1 cellular context compared by ENCODE assay signal in genomic region chr19:15438124-15438496, GRCh38.
TF ChIP-seq lines count a peak whose summit lies in the region.

No MANE protein-coding gene starts in this region.

TF ChIP-seq in HepG2, 621 proteins besides CTCF, POLR2A, EP300 and RAD21 (continues in another document):
- TF ChIP-seq, protein P1, sequence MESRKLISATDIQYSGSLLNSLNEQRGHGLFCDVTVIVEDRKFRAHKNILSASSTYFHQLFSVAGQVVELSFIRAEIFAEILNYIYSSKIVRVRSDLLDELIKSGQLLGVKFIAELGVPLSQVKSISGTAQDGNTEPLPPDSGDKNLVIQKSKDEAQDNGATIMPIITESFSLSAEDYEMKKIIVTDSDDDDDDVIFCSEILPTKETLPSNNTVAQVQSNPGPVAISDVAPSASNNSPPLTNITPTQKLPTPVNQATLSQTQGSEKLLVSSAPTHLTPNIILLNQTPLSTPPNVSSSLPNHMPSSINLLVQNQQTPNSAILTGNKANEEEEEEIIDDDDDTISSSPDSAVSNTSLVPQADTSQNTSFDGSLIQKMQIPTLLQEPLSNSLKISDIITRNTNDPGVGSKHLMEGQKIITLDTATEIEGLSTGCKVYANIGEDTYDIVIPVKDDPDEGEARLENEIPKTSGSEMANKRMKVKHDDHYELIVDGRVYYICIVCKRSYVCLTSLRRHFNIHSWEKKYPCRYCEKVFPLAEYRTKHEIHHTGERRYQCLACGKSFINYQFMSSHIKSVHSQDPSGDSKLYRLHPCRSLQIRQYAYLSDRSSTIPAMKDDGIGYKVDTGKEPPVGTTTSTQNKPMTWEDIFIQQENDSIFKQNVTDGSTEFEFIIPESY (CRISPR knock-in tag; IDR thresholded peaks at IDR 0.05), result no peak
- no peak for TF ChIP-seq ZNF724P (CRISPR knock-in tag; IDR thresholded peaks at IDR 0.05; ENCODE audit: borderline replicate concordance)
- no peak for TF ChIP-seq SOX6 (IDR thresholded peaks at IDR 0.05)
- TF ChIP-seq SOX6 (CRISPR knock-in tag; IDR thresholded peaks at IDR 0.05), result peak; percentile 47; the same call in 1 of the 2 replicates
- no peak for TF ChIP-seq NFKBIZ (CRISPR knock-in tag; IDR thresholded peaks at IDR 0.05)
- TF ChIP-seq HOXA3 (CRISPR knock-in tag; IDR thresholded peaks at IDR 0.05), result 0 out of 2 replicates have a peak, but pooled peaks have one; percentile 12
- TF ChIP-seq, protein P2, sequence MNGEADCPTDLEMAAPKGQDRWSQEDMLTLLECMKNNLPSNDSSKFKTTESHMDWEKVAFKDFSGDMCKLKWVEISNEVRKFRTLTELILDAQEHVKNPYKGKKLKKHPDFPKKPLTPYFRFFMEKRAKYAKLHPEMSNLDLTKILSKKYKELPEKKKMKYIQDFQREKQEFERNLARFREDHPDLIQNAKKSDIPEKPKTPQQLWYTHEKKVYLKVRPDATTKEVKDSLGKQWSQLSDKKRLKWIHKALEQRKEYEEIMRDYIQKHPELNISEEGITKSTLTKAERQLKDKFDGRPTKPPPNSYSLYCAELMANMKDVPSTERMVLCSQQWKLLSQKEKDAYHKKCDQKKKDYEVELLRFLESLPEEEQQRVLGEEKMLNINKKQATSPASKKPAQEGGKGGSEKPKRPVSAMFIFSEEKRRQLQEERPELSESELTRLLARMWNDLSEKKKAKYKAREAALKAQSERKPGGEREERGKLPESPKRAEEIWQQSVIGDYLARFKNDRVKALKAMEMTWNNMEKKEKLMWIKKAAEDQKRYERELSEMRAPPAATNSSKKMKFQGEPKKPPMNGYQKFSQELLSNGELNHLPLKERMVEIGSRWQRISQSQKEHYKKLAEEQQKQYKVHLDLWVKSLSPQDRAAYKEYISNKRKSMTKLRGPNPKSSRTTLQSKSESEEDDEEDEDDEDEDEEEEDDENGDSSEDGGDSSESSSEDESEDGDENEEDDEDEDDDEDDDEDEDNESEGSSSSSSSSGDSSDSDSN (CRISPR knock-in tag; IDR thresholded peaks at IDR 0.05), result no peak
- TF ChIP-seq, protein P3, sequence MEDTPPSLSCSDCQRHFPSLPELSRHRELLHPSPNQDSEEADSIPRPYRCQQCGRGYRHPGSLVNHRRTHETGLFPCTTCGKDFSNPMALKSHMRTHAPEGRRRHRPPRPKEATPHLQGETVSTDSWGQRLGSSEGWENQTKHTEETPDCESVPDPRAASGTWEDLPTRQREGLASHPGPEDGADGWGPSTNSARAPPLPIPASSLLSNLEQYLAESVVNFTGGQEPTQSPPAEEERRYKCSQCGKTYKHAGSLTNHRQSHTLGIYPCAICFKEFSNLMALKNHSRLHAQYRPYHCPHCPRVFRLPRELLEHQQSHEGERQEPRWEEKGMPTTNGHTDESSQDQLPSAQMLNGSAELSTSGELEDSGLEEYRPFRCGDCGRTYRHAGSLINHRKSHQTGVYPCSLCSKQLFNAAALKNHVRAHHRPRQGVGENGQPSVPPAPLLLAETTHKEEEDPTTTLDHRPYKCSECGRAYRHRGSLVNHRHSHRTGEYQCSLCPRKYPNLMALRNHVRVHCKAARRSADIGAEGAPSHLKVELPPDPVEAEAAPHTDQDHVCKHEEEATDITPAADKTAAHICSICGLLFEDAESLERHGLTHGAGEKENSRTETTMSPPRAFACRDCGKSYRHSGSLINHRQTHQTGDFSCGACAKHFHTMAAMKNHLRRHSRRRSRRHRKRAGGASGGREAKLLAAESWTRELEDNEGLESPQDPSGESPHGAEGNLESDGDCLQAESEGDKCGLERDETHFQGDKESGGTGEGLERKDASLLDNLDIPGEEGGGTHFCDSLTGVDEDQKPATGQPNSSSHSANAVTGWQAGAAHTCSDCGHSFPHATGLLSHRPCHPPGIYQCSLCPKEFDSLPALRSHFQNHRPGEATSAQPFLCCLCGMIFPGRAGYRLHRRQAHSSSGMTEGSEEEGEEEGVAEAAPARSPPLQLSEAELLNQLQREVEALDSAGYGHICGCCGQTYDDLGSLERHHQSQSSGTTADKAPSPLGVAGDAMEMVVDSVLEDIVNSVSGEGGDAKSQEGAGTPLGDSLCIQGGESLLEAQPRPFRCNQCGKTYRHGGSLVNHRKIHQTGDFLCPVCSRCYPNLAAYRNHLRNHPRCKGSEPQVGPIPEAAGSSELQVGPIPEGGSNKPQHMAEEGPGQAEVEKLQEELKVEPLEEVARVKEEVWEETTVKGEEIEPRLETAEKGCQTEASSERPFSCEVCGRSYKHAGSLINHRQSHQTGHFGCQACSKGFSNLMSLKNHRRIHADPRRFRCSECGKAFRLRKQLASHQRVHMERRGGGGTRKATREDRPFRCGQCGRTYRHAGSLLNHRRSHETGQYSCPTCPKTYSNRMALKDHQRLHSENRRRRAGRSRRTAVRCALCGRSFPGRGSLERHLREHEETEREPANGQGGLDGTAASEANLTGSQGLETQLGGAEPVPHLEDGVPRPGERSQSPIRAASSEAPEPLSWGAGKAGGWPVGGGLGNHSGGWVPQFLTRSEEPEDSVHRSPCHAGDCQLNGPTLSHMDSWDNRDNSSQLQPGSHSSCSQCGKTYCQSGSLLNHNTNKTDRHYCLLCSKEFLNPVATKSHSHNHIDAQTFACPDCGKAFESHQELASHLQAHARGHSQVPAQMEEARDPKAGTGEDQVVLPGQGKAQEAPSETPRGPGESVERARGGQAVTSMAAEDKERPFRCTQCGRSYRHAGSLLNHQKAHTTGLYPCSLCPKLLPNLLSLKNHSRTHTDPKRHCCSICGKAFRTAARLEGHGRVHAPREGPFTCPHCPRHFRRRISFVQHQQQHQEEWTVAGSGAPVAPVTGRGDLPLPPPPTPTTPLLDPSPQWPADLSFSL (CRISPR knock-in tag; IDR thresholded peaks at IDR 0.05), result 0 out of 2 replicates have a peak, but pooled peaks have one; percentile 17
- no peak for TF ChIP-seq XBP1 (CRISPR knock-in tag; IDR thresholded peaks at IDR 0.05)
- no peak for TF ChIP-seq NFE2 (CRISPR knock-in tag; IDR thresholded peaks at IDR 0.05)
- no peak for TF ChIP-seq CBFB (CRISPR knock-in tag; IDR thresholded peaks at IDR 0.05)
- TF ChIP-seq ZBTB38 (CRISPR knock-in tag; IDR thresholded peaks at IDR 0.05), result no peak
- no peak for TF ChIP-seq FOXA1 (IDR thresholded peaks at IDR 0.05)
- TF ChIP-seq FOXA1 (CRISPR knock-in tag; IDR thresholded peaks at IDR 0.05), result peak; percentile 39; the same call in 1 of the 2 replicates
- no peak for TF ChIP-seq ZNF143 (CRISPR knock-in tag; IDR thresholded peaks at IDR 0.05)
- no peak for TF ChIP-seq ZNF451 (CRISPR knock-in tag; IDR thresholded peaks at IDR 0.05)
- no peak for TF ChIP-seq ZNF547 (CRISPR knock-in tag; IDR thresholded peaks at IDR 0.05)
- TF ChIP-seq PLSCR1 (CRISPR knock-in tag; IDR thresholded peaks at IDR 0.05; ENCODE audit: borderline replicate concordance), result no peak
- TF ChIP-seq, protein P4, sequence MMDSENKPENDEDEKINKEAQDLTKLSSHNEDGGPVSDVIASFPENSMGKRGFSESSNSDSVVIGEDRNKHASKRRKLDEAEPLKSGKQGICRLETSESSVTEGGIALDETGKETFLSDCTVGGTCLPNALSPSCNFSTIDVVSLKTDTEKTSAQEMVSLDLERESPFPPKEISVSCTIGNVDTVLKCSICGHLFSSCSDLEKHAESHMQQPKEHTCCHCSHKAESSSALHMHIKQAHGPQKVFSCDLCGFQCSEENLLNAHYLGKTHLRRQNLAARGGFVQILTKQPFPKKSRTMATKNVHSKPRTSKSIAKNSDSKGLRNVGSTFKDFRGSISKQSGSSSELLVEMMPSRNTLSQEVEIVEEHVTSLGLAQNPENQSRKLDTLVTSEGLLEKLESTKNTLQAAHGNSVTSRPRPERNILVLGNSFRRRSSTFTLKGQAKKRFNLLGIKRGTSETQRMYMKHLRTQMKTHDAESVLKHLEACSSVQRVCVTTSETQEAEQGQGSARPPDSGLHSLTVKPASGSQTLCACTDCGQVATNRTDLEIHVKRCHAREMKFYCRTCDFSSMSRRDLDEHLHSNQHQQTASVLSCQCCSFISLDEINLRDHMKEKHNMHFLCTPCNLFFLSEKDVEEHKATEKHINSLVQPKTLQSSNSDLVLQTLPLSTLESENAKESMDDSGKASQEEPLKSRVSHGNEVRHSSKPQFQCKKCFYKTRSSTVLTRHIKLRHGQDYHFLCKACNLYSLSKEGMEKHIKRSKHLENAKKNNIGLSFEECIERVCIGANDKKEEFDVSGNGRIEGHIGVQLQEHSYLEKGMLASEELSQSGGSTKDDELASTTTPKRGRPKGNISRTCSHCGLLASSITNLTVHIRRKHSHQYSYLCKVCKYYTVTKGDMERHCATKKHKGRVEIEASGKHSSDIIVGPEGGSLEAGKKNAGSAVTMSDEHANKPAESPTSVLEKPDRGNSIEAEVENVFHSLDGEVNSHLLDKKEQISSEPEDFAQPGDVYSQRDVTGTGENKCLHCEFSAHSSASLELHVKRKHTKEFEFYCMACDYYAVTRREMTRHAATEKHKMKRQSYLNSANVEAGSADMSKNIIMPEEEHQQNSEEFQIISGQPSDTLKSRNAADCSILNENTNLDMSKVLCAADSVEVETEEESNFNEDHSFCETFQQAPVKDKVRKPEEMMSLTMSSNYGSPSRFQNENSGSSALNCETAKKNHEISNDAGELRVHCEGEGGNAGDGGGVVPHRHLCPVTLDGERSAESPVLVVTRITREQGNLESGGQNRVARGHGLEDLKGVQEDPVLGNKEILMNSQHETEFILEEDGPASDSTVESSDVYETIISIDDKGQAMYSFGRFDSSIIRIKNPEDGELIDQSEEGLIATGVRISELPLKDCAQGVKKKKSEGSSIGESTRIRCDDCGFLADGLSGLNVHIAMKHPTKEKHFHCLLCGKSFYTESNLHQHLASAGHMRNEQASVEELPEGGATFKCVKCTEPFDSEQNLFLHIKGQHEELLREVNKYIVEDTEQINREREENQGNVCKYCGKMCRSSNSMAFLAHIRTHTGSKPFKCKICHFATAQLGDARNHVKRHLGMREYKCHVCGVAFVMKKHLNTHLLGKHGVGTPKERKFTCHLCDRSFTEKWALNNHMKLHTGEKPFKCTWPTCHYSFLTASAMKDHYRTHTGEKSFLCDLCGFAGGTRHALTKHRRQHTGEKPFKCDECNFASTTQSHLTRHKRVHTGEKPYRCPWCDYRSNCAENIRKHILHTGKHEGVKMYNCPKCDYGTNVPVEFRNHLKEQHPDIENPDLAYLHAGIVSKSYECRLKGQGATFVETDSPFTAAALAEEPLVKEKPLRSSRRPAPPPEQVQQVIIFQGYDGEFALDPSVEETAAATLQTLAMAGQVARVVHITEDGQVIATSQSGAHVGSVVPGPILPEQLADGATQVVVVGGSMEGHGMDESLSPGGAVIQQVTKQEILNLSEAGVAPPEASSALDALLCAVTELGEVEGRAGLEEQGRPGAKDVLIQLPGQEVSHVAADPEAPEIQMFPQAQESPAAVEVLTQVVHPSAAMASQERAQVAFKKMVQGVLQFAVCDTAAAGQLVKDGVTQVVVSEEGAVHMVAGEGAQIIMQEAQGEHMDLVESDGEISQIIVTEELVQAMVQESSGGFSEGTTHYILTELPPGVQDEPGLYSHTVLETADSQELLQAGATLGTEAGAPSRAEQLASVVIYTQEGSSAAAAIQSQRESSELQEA (CRISPR knock-in tag; IDR thresholded peaks at IDR 0.05; ENCODE audit: not compliant biosample characterization), result no peak
- TF ChIP-seq SOX13 (IDR thresholded peaks at IDR 0.05), result no peak
- 0 out of 4 replicates have a peak, but pooled peaks of 1 of the 2 experiments have one; percentile 29 for TF ChIP-seq SOX13 (CRISPR knock-in tag; conservative IDR thresholded peaks at IDR 0.05 in 1 of 2, IDR thresholded peaks at IDR 0.05 in 1 of 2)
- TF ChIP-seq, protein P5, sequence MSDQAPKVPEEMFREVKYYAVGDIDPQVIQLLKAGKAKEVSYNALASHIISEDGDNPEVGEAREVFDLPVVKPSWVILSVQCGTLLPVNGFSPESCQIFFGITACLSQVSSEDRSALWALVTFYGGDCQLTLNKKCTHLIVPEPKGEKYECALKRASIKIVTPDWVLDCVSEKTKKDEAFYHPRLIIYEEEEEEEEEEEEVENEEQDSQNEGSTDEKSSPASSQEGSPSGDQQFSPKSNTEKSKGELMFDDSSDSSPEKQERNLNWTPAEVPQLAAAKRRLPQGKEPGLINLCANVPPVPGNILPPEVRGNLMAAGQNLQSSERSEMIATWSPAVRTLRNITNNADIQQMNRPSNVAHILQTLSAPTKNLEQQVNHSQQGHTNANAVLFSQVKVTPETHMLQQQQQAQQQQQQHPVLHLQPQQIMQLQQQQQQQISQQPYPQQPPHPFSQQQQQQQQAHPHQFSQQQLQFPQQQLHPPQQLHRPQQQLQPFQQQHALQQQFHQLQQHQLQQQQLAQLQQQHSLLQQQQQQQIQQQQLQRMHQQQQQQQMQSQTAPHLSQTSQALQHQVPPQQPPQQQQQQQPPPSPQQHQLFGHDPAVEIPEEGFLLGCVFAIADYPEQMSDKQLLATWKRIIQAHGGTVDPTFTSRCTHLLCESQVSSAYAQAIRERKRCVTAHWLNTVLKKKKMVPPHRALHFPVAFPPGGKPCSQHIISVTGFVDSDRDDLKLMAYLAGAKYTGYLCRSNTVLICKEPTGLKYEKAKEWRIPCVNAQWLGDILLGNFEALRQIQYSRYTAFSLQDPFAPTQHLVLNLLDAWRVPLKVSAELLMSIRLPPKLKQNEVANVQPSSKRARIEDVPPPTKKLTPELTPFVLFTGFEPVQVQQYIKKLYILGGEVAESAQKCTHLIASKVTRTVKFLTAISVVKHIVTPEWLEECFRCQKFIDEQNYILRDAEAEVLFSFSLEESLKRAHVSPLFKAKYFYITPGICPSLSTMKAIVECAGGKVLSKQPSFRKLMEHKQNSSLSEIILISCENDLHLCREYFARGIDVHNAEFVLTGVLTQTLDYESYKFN (CRISPR knock-in tag; conservative IDR thresholded peaks at IDR 0.05), result peak; percentile 85
- TF ChIP-seq, protein P6, sequence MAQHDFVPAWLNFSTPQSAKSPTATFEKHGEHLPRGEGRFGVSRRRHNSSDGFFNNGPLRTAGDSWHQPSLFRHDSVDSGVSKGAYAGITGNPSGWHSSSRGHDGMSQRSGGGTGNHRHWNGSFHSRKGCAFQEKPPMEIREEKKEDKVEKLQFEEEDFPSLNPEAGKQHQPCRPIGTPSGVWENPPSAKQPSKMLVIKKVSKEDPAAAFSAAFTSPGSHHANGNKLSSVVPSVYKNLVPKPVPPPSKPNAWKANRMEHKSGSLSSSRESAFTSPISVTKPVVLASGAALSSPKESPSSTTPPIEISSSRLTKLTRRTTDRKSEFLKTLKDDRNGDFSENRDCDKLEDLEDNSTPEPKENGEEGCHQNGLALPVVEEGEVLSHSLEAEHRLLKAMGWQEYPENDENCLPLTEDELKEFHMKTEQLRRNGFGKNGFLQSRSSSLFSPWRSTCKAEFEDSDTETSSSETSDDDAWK (CRISPR knock-in tag; IDR thresholded peaks at IDR 0.05), result no peak
- TF ChIP-seq ZSCAN22 (CRISPR knock-in tag; IDR thresholded peaks at IDR 0.05), result no peak
- no peak for TF ChIP-seq AHR (CRISPR knock-in tag; IDR thresholded peaks at IDR 0.05)
- no peak; the same call in 1 of the 2 replicates for TF ChIP-seq NRL (CRISPR knock-in tag; IDR thresholded peaks at IDR 0.05; ENCODE audit: borderline replicate concordance)
- TF ChIP-seq FOSL2 (CRISPR knock-in tag; IDR thresholded peaks at IDR 0.05), result no peak
- TF ChIP-seq RFX1 (IDR thresholded peaks at IDR 0.05), result no peak
- TF ChIP-seq NFE2L2 (IDR thresholded peaks at IDR 0.05; ENCODE audit: low read length), result no peak
- TF ChIP-seq ZFAT (CRISPR knock-in tag; conservative IDR thresholded peaks at IDR 0.05), result no peak
